21 cellular contexts compared by ENCODE assay signal in genomic region chr13:98906746-98907502, GRCh38.
A peak's percentile ranks its signal among the peaks of the same experiment; 100 is the strongest.
DNase-seq lines count a peak whose midpoint lies in the region; TF ChIP-seq lines count a peak whose summit lies in the region.
"Had no signal": no experiment of that assay in that cellular context is flagged by ENCODE, and none has a peak within 500 bp of the region (broad histone marks: within the 10 kb centered on the region; RNA-seq: fewer than 3 reads in every experiment).

No MANE protein-coding gene starts in this region.

- TF ChIP-seq POLR2A in esophagus muscularis mucosa (IDR thresholded peaks at IDR 0.05; ENCODE audit: low read depth), result no peak

- no peak overlapping the region for H2AK5ac ChIP-seq in trophoblast cell (ENCODE audit: low read length)

- H3K4me2 ChIP-seq in trophoblast cell (ENCODE audit: low read length), result no peak overlapping the region
- H3K4me2 ChIP-seq: BLaER1 had no signal

- no peak overlapping the region for H4K12ac ChIP-seq in trophoblast cell (ENCODE audit: low read depth, low read length)

- intact Hi-C loops in dorsolateral prefrontal cortex (cut with DNase I), result no loop called here
- intact Hi-C loops in esophagus muscularis mucosa (cut with DNase I), result no loop called here

- no peak overlapping the region for H4K91ac ChIP-seq in trophoblast cell (ENCODE audit: low read depth, low read length)

- H3K79me2 ChIP-seq in trophoblast cell (ENCODE audit: control insufficient read depth, insufficient read depth, low read length, poor library complexity), result no peaks in the 10 kb centered on the region

- H4K8ac ChIP-seq in trophoblast cell (ENCODE audit: low read depth, low read length), result no peak overlapping the region

- H3K4me3 Mint-ChIP-seq in T-helper 1 cell treated with Interleukin-12 subunit alpha and Interleukin-12 subunit beta and Interleukin-4 antibody, amounts not matched to agents 30 μg/mL and 1 μg/mL, for 36 hours, result no peak overlapping the region
- H3K4me3 Mint-ChIP-seq: B cell; CD4-positive, alpha-beta memory T cell; HFFc6 had no signal

- no peak overlapping the region for H3K18ac ChIP-seq in trophoblast cell (ENCODE audit: low read length)

- peaks cover 2% of the 10 kb centered on the region for H3K9me3 Mint-ChIP-seq in T-helper 1 cell treated with Interleukin-12 subunit alpha and Interleukin-12 subunit beta and Interleukin-4 antibody, amounts not matched to agents 30 μg/mL and 1 μg/mL, for 36 hours
- H3K9me3 Mint-ChIP-seq: CD4-positive, alpha-beta memory T cell; HFFc6 had no signal

- no peak overlapping the region for H3K9ac ChIP-seq in trophoblast cell (ENCODE audit: low read length)
- H3K9ac ChIP-seq: BLaER1 had no signal

- H3K27ac ChIP-seq in dorsolateral prefrontal cortex (peak overlapping the region in 45 of 59 donors; percentile 3 to 77 (median 51)), trophoblast cell (ENCODE audit: low read depth, low read length) (no peak overlapping the region), temporal lobe (ENCODE audit: low read depth, low read length) (peak overlapping the region; percentile 21), esophagus muscularis mucosa (replicated peaks in 1 of 4) (no peak overlapping the region)
- H3K27ac ChIP-seq: 22Rv1, BLaER1, C4-2B had no signal

- peak overlapping the region; percentile 0 for H3K27ac Mint-ChIP-seq in T-helper 1 cell treated with Interleukin-12 subunit alpha and Interleukin-12 subunit beta and Interleukin-4 antibody, amounts not matched to agents 30 μg/mL and 1 μg/mL, for 36 hours
- H3K27ac Mint-ChIP-seq: B cell had no signal

- peaks cover 46% of the 10 kb centered on the region for H3K4me1 Mint-ChIP-seq in T-helper 1 cell treated with Interleukin-12 subunit alpha and Interleukin-12 subunit beta and Interleukin-4 antibody, amounts not matched to agents 30 μg/mL and 1 μg/mL, for 36 hours (ENCODE audit: low read depth)

- no peak overlapping the region for H2BK12ac ChIP-seq in trophoblast cell (ENCODE audit: low read length)

- H3K9me3 ChIP-seq in trophoblast cell (ENCODE audit: insufficient read depth, low read depth, low read length), result no peaks in the 10 kb centered on the region
- no peaks in the 10 kb centered on the region for H3K9me3 ChIP-seq in esophagus muscularis mucosa
- H3K9me3 ChIP-seq: BLaER1, HAP-1 had no signal

- H3K27me3 Mint-ChIP-seq in T-helper 1 cell treated with Interleukin-12 subunit alpha and Interleukin-12 subunit beta and Interleukin-4 antibody, amounts not matched to agents 30 μg/mL and 1 μg/mL, for 36 hours (ENCODE audit: low read depth), result no peaks in the 10 kb centered on the region
- H3K27me3 Mint-ChIP-seq: B cell; CD4-positive, alpha-beta memory T cell had no signal

- H3K4me1 ChIP-seq in trophoblast cell (ENCODE audit: control insufficient read depth in 1 of 2, insufficient read depth in 2 of 2, low read length in 2 of 2), result peaks cover 3 to 8% of the 10 kb centered on the region in 2 experiments
- peaks cover 0 to 7% (median 0%) of the 10 kb centered on the region in 4 donors for H3K4me1 ChIP-seq in esophagus muscularis mucosa
- H3K4me1 ChIP-seq: HAP-1 had no signal

- WGBS in trophoblast cell (ENCODE audit: extremely low coverage, insufficient coverage, insufficient read length), result no CpG with 5 or more reads among the region's 8 CpGs
- WGBS in esophagus muscularis mucosa, result 94% methylated on average over 8 of the region's 8 CpGs

- TF ChIP-seq EP300 in esophagus muscularis mucosa (IDR thresholded peaks at IDR 0.05), result no peak

- peaks cover 3 to 7% of the 10 kb centered on the region in 2 experiments for H3K36me3 ChIP-seq in trophoblast cell (ENCODE audit: control insufficient read depth in 1 of 2, insufficient read depth in 2 of 2, low read length in 2 of 2)
- H3K36me3 ChIP-seq in esophagus muscularis mucosa, result peaks cover 8 to 51% (median 23%) of the 10 kb centered on the region in 4 donors
- H3K36me3 ChIP-seq: BLaER1, HAP-1 had no signal

- H2AFZ ChIP-seq in trophoblast cell (ENCODE audit: insufficient read depth, low read length, poor library complexity), result no peak overlapping the region

- no peak overlapping the region for H3K14ac ChIP-seq in trophoblast cell (ENCODE audit: low read length)

- peaks cover 39% of the 10 kb centered on the region for H3K36me3 Mint-ChIP-seq in T-helper 1 cell treated with Interleukin-12 subunit alpha and Interleukin-12 subunit beta and Interleukin-4 antibody, amounts not matched to agents 30 μg/mL and 1 μg/mL, for 36 hours (ENCODE audit: low read depth)

- no peak overlapping the region for H2BK120ac ChIP-seq in trophoblast cell (ENCODE audit: insufficient read depth, low read length, poor library complexity)

- TF ChIP-seq CTCF in dorsolateral prefrontal cortex (IDR thresholded peaks at IDR 0.05 in 54 of 56, conservative IDR thresholded peaks at IDR 0.05 in 2 of 56; ENCODE audit: low read depth in 1 of 56, partially characterized antibody in 56 of 56) (no peak), esophagus muscularis mucosa (IDR thresholded peaks at IDR 0.05) (no peak)

- no peak overlapping the region for H2BK5ac ChIP-seq in trophoblast cell (ENCODE audit: low read depth, low read length, poor library complexity)

- H3K27me3 ChIP-seq in dorsolateral prefrontal cortex (no peaks in the 10 kb centered on the region), trophoblast cell (ENCODE audit: insufficient read depth, low read length) (no peaks in the 10 kb centered on the region), esophagus muscularis mucosa (no peaks in the 10 kb centered on the region)
- H3K27me3 ChIP-seq: BLaER1 had no signal

- no peaks in the 10 kb centered on the region for H3K79me1 ChIP-seq in trophoblast cell (ENCODE audit: low read length)

- no peak overlapping the region for H3K23ac ChIP-seq in trophoblast cell (ENCODE audit: low read length)

- DNase-seq in T-helper 1 cell (no peak), dorsolateral prefrontal cortex (no peak), trophoblast cell (peak; percentile 66 to 84), midbrain (lab: John Stamatoyannopoulos, UW) (no peak), SW 1271 (lab: John Stamatoyannopoulos, UW) (no peak), esophagus muscularis mucosa (ENCODE audit: extremely low spot score) (no peak)
- DNase-seq: CD4-positive, alpha-beta memory T cell; COR-L47; DMS153; DND-41; GDM1; GOT3; HFFc6 had no signal

- H3K4me3 ChIP-seq in dorsolateral prefrontal cortex (no peak overlapping the region), trophoblast cell (ENCODE audit: low read depth, low read length) (no peak overlapping the region), esophagus muscularis mucosa (no peak overlapping the region)
- H3K4me3 ChIP-seq: BLaER1, GM12878, HAP-1 had no signal

- H3K4ac ChIP-seq in trophoblast cell (ENCODE audit: low read depth, low read length), result no peak overlapping the region

Comparison
In these comparisons a context has a peak if more than half of its experiments do, and no peak if none do; other contexts are left out.
1. DNase-seq: peak in trophoblast cell (2 of 2); none in T-helper 1 cell (0 of 5), dorsolateral prefrontal cortex (0 of 10), midbrain (single experiment), SW 1271 (0 of 2) and esophagus muscularis mucosa (single experiment).
2. H3K27ac ChIP-seq: peak in dorsolateral prefrontal cortex (45 of 59) and temporal lobe (single experiment); none in trophoblast cell (single experiment) and esophagus muscularis mucosa (0 of 4).